24 cellular contexts compared by ENCODE assay signal in genomic region chr1:173757666-173758065, GRCh38.
"Had no signal": no experiment of that assay in that cellular context is flagged by ENCODE, and none has a peak within 500 bp of the region (broad histone marks: within the 10 kb centered on the region; RNA-seq: fewer than 3 reads in every experiment).

No MANE protein-coding gene starts in this region.

- H3K4me3 Mint-ChIP-seq: mesothelial cell of epicardium; naive B cell; naive thymus-derived CD8-positive, alpha-beta T cell had no signal

- ATAC-seq: gastrocnemius medialis; heart right ventricle; left cardiac atrium; left lung; left ventricle myocardium superior; lower lobe of right lung; mucosa of descending colon; naive thymus-derived CD8-positive, alpha-beta T cell had no signal

- H3K4me1 Mint-ChIP-seq: mesothelial cell of epicardium had no signal

- H3K27ac Mint-ChIP-seq: mesothelial cell of epicardium; naive thymus-derived CD8-positive, alpha-beta T cell had no signal

- H3K27me3 Mint-ChIP-seq: naive B cell; naive thymus-derived CD8-positive, alpha-beta T cell had no signal

- FAIRE-seq: colon, islet of Langerhans, keratinocyte had no signal

- DNase-seq: dermis blood vessel endothelial cell; dorsolateral prefrontal cortex; effector CD4-positive, alpha-beta T cell; effector memory CD4-positive, alpha-beta T cell; foreskin melanocyte; gastrocnemius medialis; glutamatergic neuron; head of caudate nucleus; heart right ventricle; hippocampal formation; left cardiac atrium; left lung; left ventricle myocardium superior; lower lobe of right lung; mesenchymal stem cell; mucosa of descending colon; naive B cell; naive thymus-derived CD8-positive, alpha-beta T cell had no signal

- H3K27me3 ChIP-seq: dorsolateral prefrontal cortex, esophagus muscularis mucosa, gastrocnemius medialis, heart right ventricle, left lung had no signal

- H3K4me3 ChIP-seq: coronary artery, dorsolateral prefrontal cortex, esophagus muscularis mucosa, gastrocnemius medialis, heart right ventricle, left lung, lower lobe of right lung, mucosa of descending colon had no signal
